ENCODE assay signal across 21 cellular contexts in genomic region chr1:155645024-155645423, GRCh38. TPM values are rescaled to one million over a fixed set of nuclear protein-coding genes. Genes with fewer than 3 reads are reported as not detected.
DNase-seq lines count a peak whose midpoint lies in the region; ATAC-seq, FAIRE-seq and TF ChIP-seq lines count a peak whose summit lies in the region.
"Had no signal": no experiment of that assay in that cellular context is flagged by ENCODE, and none has a peak within 500 bp of the region (broad histone marks: within the 10 kb centered on the region; RNA-seq: fewer than 3 reads in every experiment).

No MANE protein-coding gene starts in this region.

- H4K20me1 ChIP-seq in K562 (replicated peaks; ENCODE audit: control insufficient read depth, insufficient read depth, low read length) (no peaks in the 10 kb centered on the region), osteoblast (ENCODE audit: insufficient read depth, low read length) (no peaks in the 10 kb centered on the region)

- no peak for TF ChIP-seq RAD21 in K562 (CRISPR knock-in tag; conservative IDR thresholded peaks at IDR 0.05 in 1 of 2, IDR thresholded peaks at IDR 0.05 in 1 of 2)

- no peaks in the 10 kb centered on the region; a peak in 2 of 5 replicates for H3K4me1 ChIP-seq in K562 (replicated peaks in 1 of 2; ENCODE audit: control insufficient read depth in 2 of 2, insufficient read depth in 2 of 2, low read length in 2 of 2)
- peaks cover 27% of the 10 kb centered on the region for H3K4me1 ChIP-seq in osteoblast (ENCODE audit: insufficient read depth, low read length)
- H3K4me1 ChIP-seq: prostate gland, testis had no signal

- no peak for TF ChIP-seq POLR2A in K562 (conservative IDR thresholded peaks at IDR 0.05)

- POLR2A ChIA-PET in K562 (lab: Yijun Ruan, JAX): no interaction called here

- H3K27me3 ChIP-seq in K562 (ENCODE audit: control insufficient read depth in 2 of 2, insufficient read depth in 2 of 2, low read length in 2 of 2) (no peaks in the 10 kb centered on the region), osteoblast (ENCODE audit: insufficient read depth, low read length) (no peaks in the 10 kb centered on the region)
- H3K27me3 ChIP-seq: testis had no signal

- FAIRE-seq in K562 (lab: Jason Lieb, UNC): no peak
- FAIRE-seq: D721Med, kidney, RCC 7860 had no signal

- H3K9me3 ChIP-seq in K562 (replicated peaks; ENCODE audit: control insufficient read depth, insufficient read depth, low read depth, low read length) (peaks cover 7% of the 10 kb centered on the region), osteoblast (ENCODE audit: low read depth, low read length) (peaks cover 4% of the 10 kb centered on the region)
- H3K9me3 ChIP-seq: prostate gland, testis had no signal

- H3K36me3 ChIP-seq in K562 (ENCODE audit: control insufficient read depth, insufficient read depth, low read length) (no peaks in the 10 kb centered on the region), osteoblast (ENCODE audit: insufficient read depth, low read length) (no peaks in the 10 kb centered on the region)
- H3K36me3 ChIP-seq: prostate gland had no signal

- no peak for TF ChIP-seq EP300 in K562 (IDR thresholded peaks at IDR 0.05; ENCODE audit: low read length)

- H3K4me2 ChIP-seq in K562 (ENCODE audit: insufficient read depth, low read length) (no peak overlapping the region), osteoblast (ENCODE audit: insufficient read depth, low read length) (peak overlapping the region; percentile 58)

- H3K4me3 ChIP-seq in K562: no peak overlapping the region
- no peak overlapping the region for H3K4me3 ChIP-seq in osteoblast (ENCODE audit: insufficient read depth, low read length)
- H3K4me3 ChIP-seq: prostate gland, testis had no signal

- BruUV-seq in K562 (replicated peaks; lab: Mats Ljungman, UMichigan): no TSS peak

- WGBS in K562 (ENCODE audit: insufficient coverage, low coverage, missing lambda C conversion rate): 0% methylated on average over 1 of the region's 1 CpG

- CTCF ChIA-PET in K562 (lab: Yijun Ruan, JAX; ENCODE audit: low intra/inter-chr PET ratio): no interaction called here

- H3K27ac ChIP-seq in K562 (ENCODE audit: extremely low read depth, low read depth, low read length) (no peak overlapping the region), osteoblast (ENCODE audit: low read depth, low read length) (peak overlapping the region; percentile 24)
- H3K27ac ChIP-seq: prostate gland, testis had no signal

- DNase-seq in EL: peak; percentile 29
- peak; percentile 33 to 78 for DNase-seq in NCI-H446 (lab: John Stamatoyannopoulos, UW)
- DNase-seq in K562 (ENCODE audit: extremely low read depth in 1 of 4, low spot score in 3 of 4): no peak
- DNase-seq in osteoblast (ENCODE audit: insufficient read length, low spot score, missing footprints): peak; percentile 34
- DNase-seq in iPS-NIHi11 (ENCODE audit: low spot score): no peak
- DNase-seq in HCEC 1CT: no peak
- DNase-seq: activated CD4-positive, alpha-beta T cell treated with anti-CD3 and anti-CD28 coated beads for 36 hours; activated CD8-positive, alpha-beta memory T cell treated with anti-CD3 and anti-CD28 coated beads, Interleukin-2, amount 10 ng/mL, durations not matched to agents 7 days and 5 days; amniotic stem cell; cerebellar nuclear complex; effector CD8-positive, alpha-beta T cell; kidney; NCI-H2081 treated with DMSO at 0.1 percent for 48 hours; NCI-H774; testis had no signal

- H3K79me2 ChIP-seq in K562 (ENCODE audit: control insufficient read depth, insufficient read depth, low read length): no peaks in the 10 kb centered on the region
- peaks cover 3% of the 10 kb centered on the region for H3K79me2 ChIP-seq in osteoblast (ENCODE audit: insufficient read depth, low read length)

- in situ Hi-C loops in K562 (cut with MboI): no loop called here

- H2AFZ ChIP-seq in K562 (ENCODE audit: low read depth, low read length): peak overlapping the region; percentile 25; the same call in 1 of the 2 replicates
- peak overlapping the region; percentile 74 for H2AFZ ChIP-seq in osteoblast (ENCODE audit: low read length)

- ATAC-seq in K562 (no peak), HG03460 (IDR thresholded peaks at IDR 0.05; ENCODE audit: unreplicated experiment) (no peak), HG03175 (IDR thresholded peaks at IDR 0.05; ENCODE audit: unreplicated experiment) (no peak)
- ATAC-seq: activated CD4-positive, alpha-beta T cell treated with anti-CD3 and anti-CD28 coated beads for 36 hours; activated CD8-positive, alpha-beta memory T cell treated with anti-CD3 and anti-CD28 coated beads, Interleukin-2, amount 10 ng/mL, durations not matched to agents 7 days and 5 days; natural killer cell treated with Interleukin-12 subunit alpha and Interleukin-12 subunit beta and Interleukin-15 and Interleukin-18, amount 100 ng/mL, for 72 hours had no signal

- intact Hi-C loops in K562 (cut with micrococcal nuclease): loop anchor here (5.0 kb wide), 2 partner anchors 38 to 82 kb away; no protein-coding TSS in a partner anchor

- TF ChIP-seq CTCF in K562 (IDR thresholded peaks at IDR 0.05 in 2 of 3, conservative IDR thresholded peaks at IDR 0.05 in 1 of 3; ENCODE audit: insufficient read depth in 2 of 3, low read depth in 1 of 3, low read length in 3 of 3): no peak
- no peak for TF ChIP-seq CTCF in osteoblast (IDR thresholded peaks at IDR 0.05; ENCODE audit: extremely low read depth, low read depth, low read length)

- no peak overlapping the region for H3K9ac ChIP-seq in K562 (ENCODE audit: insufficient read depth in 1 of 2, low read depth in 2 of 2, low read length in 2 of 2)

- H3K9me1 ChIP-seq in K562 (ENCODE audit: control insufficient read depth, insufficient read depth, low read length): no peaks in the 10 kb centered on the region

RNA-seq across cellular contexts. Expression of gene MSTO1, which starts 35.0 kb away (rescaled TPM):
- 343 and 576 TPM in 2 replicates for total RNA-seq in K562 (2011; cell fraction: chromatin; rRNA removed; ENCODE audit: low replicate concordance)
- 343 and 349 TPM in 2 replicates for total RNA-seq in K562 (2011; cell fraction: nucleolus; rRNA removed)
- total RNA-seq in K562 (2011; cell fraction: nucleoplasm; rRNA removed): 217 and 256 TPM in 2 replicates
- total RNA-seq in K562 (2014; rRNA removed) (48.0 and 55.8 TPM in 2 replicates), K562 (2014; rRNA removed; fragmentation: Illumina TruSeq; extraction: Trizol) (42.6 and 44.9 TPM in 2 replicates), K562 (2015; rRNA removed; fragmentation: Illumina TruSeq; extraction: Trizol) (45.2 and 47.3 TPM in 2 replicates), K562 (2021) (67.6 and 71.1 TPM in 2 replicates), osteoblast (25.3 and 28.6 TPM in 2 replicates)
- polyA plus RNA-seq in K562 (2011; rRNA removed) (37.6 and 56.2 TPM in 2 replicates), K562 (2014; fragmentation: Illumina TruSeq; extraction: Trizol) (55.4 and 58.5 TPM in 2 replicates), K562 (2014; fragmentation: Nextera tagmentation; extraction: Ambion mirVana) (10 to 100 TPM; 18.8 to 21.6 TPM), K562 (2014; rRNA removed) (56.7 and 69.0 TPM in 2 replicates)
- polyA plus RNA-seq in K562 (2011; cell fraction: cytosol; rRNA removed): 29.5 and 46.2 TPM in 2 replicates
- 499 and 561 TPM in 2 replicates for polyA plus RNA-seq in K562 (2011; cell fraction: nucleus; rRNA removed)
- polyA plus RNA-seq in K562 (2012): 58.5 and 64.0 TPM in 2 replicates
- 45.9 and 57.2 TPM in 2 replicates for polyA minus RNA-seq in K562 (2011; rRNA and poly(A)+ RNA removed)
- polyA minus RNA-seq in K562 (2011; cell fraction: cytosol; rRNA and poly(A)+ RNA removed): 16.1 and 22.0 TPM in 2 replicates
- 194 and 218 TPM in 2 replicates for polyA minus RNA-seq in K562 (2011; cell fraction: nucleus; rRNA and poly(A)+ RNA removed)

RNA-seq across cellular contexts. Expression of gene YY1AP1, which starts 43.5 kb away (rescaled TPM):
- 115 and 157 TPM in 2 replicates for total RNA-seq in K562 (2011; cell fraction: chromatin; rRNA removed; ENCODE audit: low replicate concordance)
- 58.0 and 60.1 TPM in 2 replicates for total RNA-seq in K562 (2011; cell fraction: nucleolus; rRNA removed)
- 73.8 and 91.0 TPM in 2 replicates for total RNA-seq in K562 (2011; cell fraction: nucleoplasm; rRNA removed)
- 28.0 and 33.5 TPM in 2 replicates for total RNA-seq in K562 (2014; rRNA removed)
- 42.1 and 44.5 TPM in 2 replicates for total RNA-seq in K562 (2014; rRNA removed; fragmentation: Illumina TruSeq; extraction: Trizol)
- 43.2 and 44.8 TPM in 2 replicates for total RNA-seq in K562 (2015; rRNA removed; fragmentation: Illumina TruSeq; extraction: Trizol)
- 50.3 and 52.1 TPM in 2 replicates for total RNA-seq in K562 (2021)
- 90.7 and 106 TPM in 2 replicates for polyA plus RNA-seq in K562 (2011; rRNA removed)
- 62.1 and 77.9 TPM in 2 replicates for polyA plus RNA-seq in K562 (2011; cell fraction: cytosol; rRNA removed)
- polyA plus RNA-seq in K562 (2011; cell fraction: nucleus; rRNA removed): 101 and 107 TPM in 2 replicates
- polyA plus RNA-seq in K562 (2012): 41.6 and 49.1 TPM in 2 replicates
- 78.1 and 85.1 TPM in 2 replicates for polyA plus RNA-seq in K562 (2014; fragmentation: Illumina TruSeq; extraction: Trizol)
- 10 to 100 TPM; 18.4 to 35.2 TPM for polyA plus RNA-seq in K562 (2014; fragmentation: Nextera tagmentation; extraction: Ambion mirVana)
- 42.9 and 44.5 TPM in 2 replicates for polyA plus RNA-seq in K562 (2014; rRNA removed)
- 146 and 175 TPM in 2 replicates for polyA minus RNA-seq in K562 (2011; rRNA and poly(A)+ RNA removed)
- 40.0 and 44.7 TPM in 2 replicates for polyA minus RNA-seq in K562 (2011; cell fraction: cytosol; rRNA and poly(A)+ RNA removed)
- polyA minus RNA-seq in K562 (2011; cell fraction: nucleus; rRNA and poly(A)+ RNA removed): 20.3 and 43.2 TPM in 2 replicates
- 54.6 and 75.1 TPM in 2 replicates for total RNA-seq in osteoblast

RNA-seq across cellular contexts. Expression of gene DAP3, which starts 43.9 kb away (rescaled TPM):
- total RNA-seq in K562 (2011; cell fraction: chromatin; rRNA removed; ENCODE audit: low replicate concordance): 498 and 523 TPM in 2 replicates
- total RNA-seq in K562 (2011; cell fraction: nucleolus; rRNA removed): 338 and 343 TPM in 2 replicates
- total RNA-seq in K562 (2011; cell fraction: nucleoplasm; rRNA removed): 327 and 351 TPM in 2 replicates
- total RNA-seq in K562 (2014; rRNA removed) (129 and 155 TPM in 2 replicates), K562 (2014; rRNA removed; fragmentation: Illumina TruSeq; extraction: Trizol) (250 and 288 TPM in 2 replicates), K562 (2015; rRNA removed; fragmentation: Illumina TruSeq; extraction: Trizol) (202 and 215 TPM in 2 replicates), K562 (2021) (242 and 246 TPM in 2 replicates), osteoblast (73.1 and 82.2 TPM in 2 replicates)
- polyA plus RNA-seq in K562 (2011; rRNA removed) (431 and 484 TPM in 2 replicates), K562 (2014; fragmentation: Illumina TruSeq; extraction: Trizol) (402 and 404 TPM in 2 replicates), K562 (2014; fragmentation: Nextera tagmentation; extraction: Ambion mirVana) (100 to 1,000 TPM; 298 to 468 TPM), K562 (2014; rRNA removed) (344 and 358 TPM in 2 replicates)
- polyA plus RNA-seq in K562 (2011; cell fraction: cytosol; rRNA removed): 317 and 359 TPM in 2 replicates
- polyA plus RNA-seq in K562 (2011; cell fraction: nucleus; rRNA removed): 376 and 394 TPM in 2 replicates
- polyA plus RNA-seq in K562 (2012): 209 and 223 TPM in 2 replicates
- polyA minus RNA-seq in K562 (2011; rRNA and poly(A)+ RNA removed): 340 and 359 TPM in 2 replicates
- 135 and 169 TPM in 2 replicates for polyA minus RNA-seq in K562 (2011; cell fraction: cytosol; rRNA and poly(A)+ RNA removed)
- 193 and 313 TPM in 2 replicates for polyA minus RNA-seq in K562 (2011; cell fraction: nucleus; rRNA and poly(A)+ RNA removed)

Comparison
In these comparisons a context has a peak if more than half of its experiments do, and no peak if none do; other contexts are left out.
1. DNase-seq: peak in EL (single experiment), NCI-H446 (2 of 2) and osteoblast (single experiment); none in K562 (0 of 4), iPS-NIHi11 (single experiment) and HCEC 1CT (single experiment).